In the genomic region with DNA sequence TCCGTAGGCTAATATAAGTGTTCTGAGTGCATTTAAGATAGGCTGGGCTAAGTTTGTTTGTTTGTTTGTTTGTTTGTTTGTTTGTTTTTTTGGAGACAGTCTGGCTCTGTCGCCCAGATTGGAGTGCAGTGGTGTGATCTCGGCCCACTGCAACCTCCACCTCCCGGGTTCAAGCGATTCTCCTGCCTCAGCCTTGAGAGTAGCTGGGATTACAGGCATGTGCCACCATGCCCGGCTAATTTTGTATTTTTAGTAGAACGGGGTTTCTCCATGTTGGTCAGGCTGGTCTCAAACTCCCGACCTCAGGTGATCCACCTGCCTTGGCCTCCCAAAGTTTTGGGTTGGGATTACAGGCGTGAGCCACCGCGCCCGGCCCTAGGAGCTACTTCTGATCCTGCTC, we compare ENCODE assay signal across 8 cellular contexts. TPM values are rescaled to one million over a fixed set of nuclear protein-coding genes. Genes with fewer than 3 reads are reported as not detected.
A peak's percentile ranks its signal among the peaks of the same experiment; 100 is the strongest.
DNase-seq lines count a peak whose midpoint lies in the region; ATAC-seq, FAIRE-seq and TF ChIP-seq lines count a peak whose summit lies in the region.
"Not testable (repeated sequence)": the region's sequence is repeated elsewhere in the genome, so short reads cannot be mapped to it uniquely, and the experiment has no call there.

No MANE protein-coding gene starts in this region.

- FAIRE-seq in GM12891 (lab: Jason Lieb, UNC) = peak; percentile 35
- not testable (repeated sequence) for FAIRE-seq in keratinocyte (lab: Jason Lieb, UNC)

- H3K4me3 Mint-ChIP-seq in activated T-cell treated with anti-CD3 and anti-CD28 coated beads, Interleukin-2, amount 50 U/mL, for 72 hours = peak overlapping the region; percentile 94 to 95
- not testable (repeated sequence) for H3K4me3 Mint-ChIP-seq in MCF 10A (ENCODE audit: unreplicated experiment); stimulated activated naive B cell treated with anti-CD40 and anti-IgM and Interleukin-4, amounts not matched to agents 10 μg/mL and 1 μg/mL and 100 μg/mL, for 72 hours

- H3K4me1 Mint-ChIP-seq in activated T-cell treated with anti-CD3 and anti-CD28 coated beads, Interleukin-2, amount 50 U/mL, for 72 hours (ENCODE audit: low read depth) = peaks cover 67% of the 10 kb centered on the region
- H3K4me1 Mint-ChIP-seq in MCF 10A (ENCODE audit: insufficient read depth, unreplicated experiment) = peaks cover 46% of the 10 kb centered on the region
- peaks cover 37 to 61% of the 10 kb centered on the region in 2 donors for H3K4me1 Mint-ChIP-seq in stimulated activated naive B cell treated with anti-CD40 and anti-IgM and Interleukin-4, amounts not matched to agents 10 μg/mL and 1 μg/mL and 100 μg/mL, for 72 hours

- not testable (repeated sequence) for H3K4me3 ChIP-seq in BLaER1; keratinocyte (ENCODE audit: control insufficient read depth in 2 of 3, extremely low read depth in 1 of 3, insufficient read depth in 2 of 3, low read depth in 1 of 3, low read length in 3 of 3)
- peak overlapping the region; percentile 30 for H3K4me3 ChIP-seq in Karpas-422 (ENCODE audit: low read length)
- peak overlapping the region; percentile 51 for H3K4me3 ChIP-seq in SU-DHL-6 (ENCODE audit: insufficient read depth, low read length, poor library complexity, severe bottlenecking)

- H3K9me3 ChIP-seq in BLaER1; Karpas-422 (ENCODE audit: low read length); SU-DHL-6 (ENCODE audit: insufficient read depth, low read length); keratinocyte (ENCODE audit: control insufficient read depth, low read depth, low read length): not testable (repeated sequence)

- H3K27ac Mint-ChIP-seq in activated T-cell treated with anti-CD3 and anti-CD28 coated beads, Interleukin-2, amount 50 U/mL, for 72 hours = peak overlapping the region; percentile 99
- H3K27ac Mint-ChIP-seq in MCF 10A (ENCODE audit: low read depth, unreplicated experiment) = peak overlapping the region; percentile 4
- peak overlapping the region; percentile 20 for H3K27ac Mint-ChIP-seq in stimulated activated naive B cell treated with anti-CD40 and anti-IgM and Interleukin-4, amounts not matched to agents 10 μg/mL and 1 μg/mL and 100 μg/mL, for 72 hours

- not testable (repeated sequence) for H3K9me2 ChIP-seq in Karpas-422 (replicated peaks; ENCODE audit: insufficient read depth, low read length); SU-DHL-6 (replicated peaks; ENCODE audit: insufficient read depth, low read length)

- H3K9me3 Mint-ChIP-seq in activated T-cell treated with anti-CD3 and anti-CD28 coated beads, Interleukin-2, amount 50 U/mL, for 72 hours; MCF 10A (ENCODE audit: unreplicated experiment); stimulated activated naive B cell treated with anti-CD40 and anti-IgM and Interleukin-4, amounts not matched to agents 10 μg/mL and 1 μg/mL and 100 μg/mL, for 72 hours: not testable (repeated sequence)

- TF ChIP-seq CTCF in SU-DHL-6 (IDR thresholded peaks at IDR 0.05; ENCODE audit: insufficient read depth, low read length, poor library complexity, severe bottlenecking); MCF 10A (IDR thresholded peaks at IDR 0.05; ENCODE audit: unreplicated experiment); keratinocyte (optimal IDR thresholded peaks at IDR 0.05 in 1 of 3, IDR thresholded peaks at IDR 0.05 in 1 of 3, conservative IDR thresholded peaks at IDR 0.05 in 1 of 3; ENCODE audit: extremely low read depth in 1 of 3, insufficient read depth in 2 of 3, low read length in 3 of 3): not testable (repeated sequence)

- H3K4me1 ChIP-seq in BLaER1 = peaks cover 61% of the 10 kb centered on the region
- H3K4me1 ChIP-seq in Karpas-422 (ENCODE audit: low read length) = peaks cover 51% of the 10 kb centered on the region
- peaks cover 26% of the 10 kb centered on the region for H3K4me1 ChIP-seq in keratinocyte (ENCODE audit: control insufficient read depth, extremely low read depth, insufficient read depth, low read length)

- H3K9ac ChIP-seq in BLaER1; keratinocyte (ENCODE audit: control insufficient read depth, extremely low read depth, insufficient read depth, low read length): not testable (repeated sequence)
- H3K9ac ChIP-seq in Karpas-422 (ENCODE audit: low read length) (peak overlapping the region; percentile 49; the same call in 1 of the 2 replicates), SU-DHL-6 (ENCODE audit: low read length) (peak overlapping the region; percentile 43)

- POLR2A ChIA-PET in MCF 10A (lab: Yijun Ruan, JAX) = interaction anchor here (1.0 to 4.2 kb wide), 7 partner anchors 18 to 99 kb away, joined by 3 to 35 read pairs (median 5); a partner anchor contains a TSS

- not testable (repeated sequence) for H2AFZ ChIP-seq in Karpas-422 (ENCODE audit: low read length); SU-DHL-6 (ENCODE audit: low read depth, low read length, severe bottlenecking); keratinocyte (ENCODE audit: control insufficient read depth, low read length)

- H3K36me3 ChIP-seq in BLaER1 = peaks cover 25% of the 10 kb centered on the region; the same call in 1 of the 2 replicates
- H3K36me3 ChIP-seq in Karpas-422 (ENCODE audit: insufficient read depth, low read length); SU-DHL-6 (ENCODE audit: low read length); keratinocyte (ENCODE audit: control insufficient read depth in 2 of 2, extremely low read depth in 1 of 2, insufficient read depth in 2 of 2, low read length in 2 of 2): not testable (repeated sequence)

- not testable (repeated sequence) for H3F3A ChIP-seq in SU-DHL-6 (ENCODE audit: insufficient read depth)

- not testable (repeated sequence) for H3K27me3 ChIP-seq in BLaER1; Karpas-422 (ENCODE audit: low read length); SU-DHL-6 (ENCODE audit: low read length); keratinocyte (ENCODE audit: control insufficient read depth, extremely low read depth, insufficient read depth, low read length)

- not testable (repeated sequence) for BruUV-seq in MCF 10A (replicated peaks; lab: Mats Ljungman, UMichigan)

- H3K4me2 ChIP-seq in BLaER1 (peak overlapping the region; percentile 88), Karpas-422 (ENCODE audit: low read depth, low read length, poor library complexity, severe bottlenecking) (peak overlapping the region; percentile 76), SU-DHL-6 (ENCODE audit: low read depth, low read length, poor library complexity, severe bottlenecking) (peak overlapping the region; percentile 76)
- not testable (repeated sequence) for H3K4me2 ChIP-seq in keratinocyte (ENCODE audit: control insufficient read depth, extremely low read depth, insufficient read depth, low read depth, low read length)

- dilution Hi-C loops in keratinocyte (cut with MboI; ENCODE audit: extremely low pct_ligation_motif_present, low sequenced_read_pairs) = not testable (repeated sequence)

- not testable (repeated sequence) for TF ChIP-seq POLR2A in GM12891 (IDR thresholded peaks at IDR 0.05; ENCODE audit: low read depth, low read length)

- not testable (repeated sequence) for H3K27me3 Mint-ChIP-seq in activated T-cell treated with anti-CD3 and anti-CD28 coated beads, Interleukin-2, amount 50 U/mL, for 72 hours (ENCODE audit: low read depth); MCF 10A (ENCODE audit: insufficient read depth, unreplicated experiment); stimulated activated naive B cell treated with anti-CD40 and anti-IgM and Interleukin-4, amounts not matched to agents 10 μg/mL and 1 μg/mL and 100 μg/mL, for 72 hours

- not testable (repeated sequence) for H3K27ac ChIP-seq in BLaER1; Karpas-422 (ENCODE audit: low read length)
- peak overlapping the region; percentile 35; the same call in 1 of the 2 replicates for H3K27ac ChIP-seq in SU-DHL-6 (ENCODE audit: low read depth, low read length)
- H3K27ac ChIP-seq in keratinocyte (ENCODE audit: control insufficient read depth, insufficient read depth, low read length) = peak overlapping the region; percentile 37

- ATAC-seq in activated T-cell treated with anti-CD3 and anti-CD28 coated beads, Interleukin-2, amount 50 U/mL, for 72 hours (replicated peaks in 1 of 2); stimulated activated naive B cell treated with anti-CD40 and anti-IgM and Interleukin-4, amounts not matched to agents 10 μg/mL and 1 μg/mL and 100 μg/mL, for 72 hours (replicated peaks): not testable (repeated sequence)

- peaks cover 95% of the 10 kb centered on the region for H3K79me2 ChIP-seq in Karpas-422 (ENCODE audit: low read length)
- peaks cover 95% of the 10 kb centered on the region for H3K79me2 ChIP-seq in SU-DHL-6 (ENCODE audit: insufficient read depth, low read length)
- H3K79me2 ChIP-seq in keratinocyte (ENCODE audit: control insufficient read depth, insufficient read depth, low read length) = peaks cover 95% of the 10 kb centered on the region

- CTCF ChIA-PET in MCF 10A (lab: Yijun Ruan, JAX) = interaction anchor here (0.8 to 1.5 kb wide), 3 partner anchors 10 to 81 kb away, joined by 3 to 7 read pairs (median 4); no protein-coding TSS in a partner anchor

- not testable (repeated sequence) for DNase-seq in GM12891 (ENCODE audit: insufficient read length, low spot score); Karpas-422; activated T-cell treated with anti-CD3 and anti-CD28 coated beads, Interleukin-2, amount 50 U/mL, for 72 hours; MCF 10A (ENCODE audit: unreplicated experiment); keratinocyte (ENCODE audit: low read depth, low spot score); stimulated activated naive B cell treated with anti-CD40 and anti-IgM and Interleukin-4, amounts not matched to agents 10 μg/mL and 1 μg/mL and 100 μg/mL, for 72 hours

- H3K36me3 Mint-ChIP-seq in activated T-cell treated with anti-CD3 and anti-CD28 coated beads, Interleukin-2, amount 50 U/mL, for 72 hours (ENCODE audit: insufficient read depth in 2 of 2) = peaks cover 7 to 12% of the 10 kb centered on the region in 2 donors
- not testable (repeated sequence) for H3K36me3 Mint-ChIP-seq in MCF 10A (ENCODE audit: insufficient read depth, unreplicated experiment)
- peaks cover 8 to 16% of the 10 kb centered on the region in 2 donors for H3K36me3 Mint-ChIP-seq in stimulated activated naive B cell treated with anti-CD40 and anti-IgM and Interleukin-4, amounts not matched to agents 10 μg/mL and 1 μg/mL and 100 μg/mL, for 72 hours

- H3K9me1 ChIP-seq in keratinocyte (ENCODE audit: control insufficient read depth, extremely low read depth, insufficient read depth, low read length) = not testable (repeated sequence)

- H4K20me1 ChIP-seq in BLaER1 (peaks cover 91% of the 10 kb centered on the region), Karpas-422 (ENCODE audit: insufficient read depth, low read depth, low read length) (peaks cover 73% of the 10 kb centered on the region), SU-DHL-6 (ENCODE audit: low read depth, low read length) (peaks cover 40% of the 10 kb centered on the region), keratinocyte (ENCODE audit: control insufficient read depth, extremely low read depth, insufficient read depth, low read length) (peaks cover 46% of the 10 kb centered on the region)

- intact Hi-C loops in MCF 10A (cut with micrococcal nuclease) = not testable (repeated sequence)

RNA-seq across cellular contexts. Expression of a gene that starts 4.7 kb away (rescaled TPM):
- 43.5 TPM for polyA plus RNA-seq in GM12891 (2012; ENCODE audit: low read depth, missing spikeins)
- total RNA-seq in Karpas-422 (2014; rRNA removed; shearing (Covaris generic); ENCODE audit: low replicate concordance) = 105 and 140 TPM in 2 replicates
- 100 to 1,000 TPM; 248 to 266 TPM for total RNA-seq in activated T-cell treated with anti-CD3 and anti-CD28 coated beads, Interleukin-2, amount 50 U/mL, for 72 hours
- total RNA-seq in MCF 10A (2022) = 321 and 340 TPM in 2 replicates
- polyA plus RNA-seq in keratinocyte = 39.3 to 139 TPM (median 65.6 TPM) in 3 replicates
- 74.4 TPM for polyA plus RNA-seq in keratinocyte (2011; ENCODE audit: low read depth)
- 74.6 and 86.7 TPM in 2 replicates for polyA plus RNA-seq in keratinocyte (2011; cell fraction: cytosol; rRNA removed)
- polyA plus RNA-seq in keratinocyte (2011; cell fraction: nucleus; rRNA removed) = 161 and 167 TPM in 2 replicates
- polyA plus RNA-seq in keratinocyte (2012; ENCODE audit: low replicate concordance) = 51.1 and 105 TPM in 2 replicates
- 74.0 to 207 TPM (median 113 TPM) in 3 replicates for polyA minus RNA-seq in keratinocyte
- 70.0 TPM for polyA minus RNA-seq in keratinocyte (2011; cell fraction: cytosol; rRNA and poly(A)+ RNA removed)
- polyA minus RNA-seq in keratinocyte (2011; cell fraction: nucleus; rRNA and poly(A)+ RNA removed) = 98.7 and 186 TPM in 2 replicates

Comparison
In these comparisons a context has a peak if more than half of its experiments do, and no peak if none do; other contexts are left out.
1. H3K27ac Mint-ChIP-seq: peak in every context shown above with its lines; median percentile 99 in activated T-cell treated with anti-CD3 and anti-CD28 coated beads, Interleukin-2, amount 50 U/mL, for 72 hours; 20 in stimulated activated naive B cell treated with anti-CD40 and anti-IgM and Interleukin-4, amounts not matched to agents 10 μg/mL and 1 μg/mL and 100 μg/mL, for 72 hours; 4 in MCF 10A.